ENCODE assay signal across 1 cellular context in the genomic region with DNA sequence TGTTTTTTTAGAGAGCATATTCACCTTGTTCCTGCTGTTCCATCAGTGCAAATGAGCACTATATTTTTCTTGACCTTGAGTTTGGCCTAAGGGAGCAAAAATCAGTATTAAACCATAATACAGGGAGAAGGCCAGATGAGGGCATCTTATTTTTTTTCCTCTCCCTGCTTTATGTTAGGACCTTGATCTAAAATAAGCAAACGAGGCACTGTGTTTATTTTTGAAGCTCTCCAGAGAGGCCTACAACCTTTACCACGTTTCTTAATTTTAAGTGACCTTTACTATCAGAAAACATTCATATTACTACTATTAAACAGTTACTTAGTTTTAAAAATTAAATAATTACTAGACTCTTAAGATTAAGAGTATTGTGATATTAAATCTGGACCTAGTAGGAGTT.
TF ChIP-seq lines count a peak whose summit lies in the region.

No MANE protein-coding gene starts in this region.

TF ChIP-seq in IMR-90, 13 proteins besides CTCF, POLR2A, EP300 and RAD21:
- TF ChIP-seq, protein P1, sequence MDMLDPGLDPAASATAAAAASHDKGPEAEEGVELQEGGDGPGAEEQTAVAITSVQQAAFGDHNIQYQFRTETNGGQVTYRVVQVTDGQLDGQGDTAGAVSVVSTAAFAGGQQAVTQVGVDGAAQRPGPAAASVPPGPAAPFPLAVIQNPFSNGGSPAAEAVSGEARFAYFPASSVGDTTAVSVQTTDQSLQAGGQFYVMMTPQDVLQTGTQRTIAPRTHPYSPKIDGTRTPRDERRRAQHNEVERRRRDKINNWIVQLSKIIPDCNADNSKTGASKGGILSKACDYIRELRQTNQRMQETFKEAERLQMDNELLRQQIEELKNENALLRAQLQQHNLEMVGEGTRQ (IDR thresholded peaks at IDR 0.05; ENCODE audit: low read depth, low read length) = no peak
- no peak for TF ChIP-seq CEBPB (IDR thresholded peaks at IDR 0.05; ENCODE audit: low read depth, low read length)
- TF ChIP-seq FOS (IDR thresholded peaks at IDR 0.05; ENCODE audit: low read depth, low read length) = no peak
- TF ChIP-seq MXI1 (IDR thresholded peaks at IDR 0.05; ENCODE audit: borderline replicate concordance, low read depth, low read length) = no peak
- TF ChIP-seq, protein P2, sequence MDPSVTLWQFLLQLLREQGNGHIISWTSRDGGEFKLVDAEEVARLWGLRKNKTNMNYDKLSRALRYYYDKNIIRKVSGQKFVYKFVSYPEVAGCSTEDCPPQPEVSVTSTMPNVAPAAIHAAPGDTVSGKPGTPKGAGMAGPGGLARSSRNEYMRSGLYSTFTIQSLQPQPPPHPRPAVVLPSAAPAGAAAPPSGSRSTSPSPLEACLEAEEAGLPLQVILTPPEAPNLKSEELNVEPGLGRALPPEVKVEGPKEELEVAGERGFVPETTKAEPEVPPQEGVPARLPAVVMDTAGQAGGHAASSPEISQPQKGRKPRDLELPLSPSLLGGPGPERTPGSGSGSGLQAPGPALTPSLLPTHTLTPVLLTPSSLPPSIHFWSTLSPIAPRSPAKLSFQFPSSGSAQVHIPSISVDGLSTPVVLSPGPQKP (IDR thresholded peaks at IDR 0.05; ENCODE audit: borderline replicate concordance, low read depth, low read length) = no peak
- TF ChIP-seq RCOR1 (IDR thresholded peaks at IDR 0.05; ENCODE audit: insufficient replicate concordance, low read length) = no peak
- no peak for TF ChIP-seq CHD1 (IDR thresholded peaks at IDR 0.05; ENCODE audit: low read depth, low read length)
- TF ChIP-seq NFE2L2 (IDR thresholded peaks at IDR 0.05; ENCODE audit: low read depth, low read length) = no peak
- TF ChIP-seq BHLHE40 (IDR thresholded peaks at IDR 0.05; ENCODE audit: low read depth, low read length) = no peak
- no peak for TF ChIP-seq MAZ (IDR thresholded peaks at IDR 0.05; ENCODE audit: borderline replicate concordance, low read depth, low read length)
- no peak for TF ChIP-seq RFX5 (IDR thresholded peaks at IDR 0.05; ENCODE audit: low read depth, low read length)
- no peak for TF ChIP-seq MAFK (IDR thresholded peaks at IDR 0.05; ENCODE audit: low read depth, low read length)
- TF ChIP-seq SMC3 (IDR thresholded peaks at IDR 0.05; ENCODE audit: low read depth, low read length) = no peak
